ENCODE assay signal across 8 cellular contexts in the genomic region with DNA sequence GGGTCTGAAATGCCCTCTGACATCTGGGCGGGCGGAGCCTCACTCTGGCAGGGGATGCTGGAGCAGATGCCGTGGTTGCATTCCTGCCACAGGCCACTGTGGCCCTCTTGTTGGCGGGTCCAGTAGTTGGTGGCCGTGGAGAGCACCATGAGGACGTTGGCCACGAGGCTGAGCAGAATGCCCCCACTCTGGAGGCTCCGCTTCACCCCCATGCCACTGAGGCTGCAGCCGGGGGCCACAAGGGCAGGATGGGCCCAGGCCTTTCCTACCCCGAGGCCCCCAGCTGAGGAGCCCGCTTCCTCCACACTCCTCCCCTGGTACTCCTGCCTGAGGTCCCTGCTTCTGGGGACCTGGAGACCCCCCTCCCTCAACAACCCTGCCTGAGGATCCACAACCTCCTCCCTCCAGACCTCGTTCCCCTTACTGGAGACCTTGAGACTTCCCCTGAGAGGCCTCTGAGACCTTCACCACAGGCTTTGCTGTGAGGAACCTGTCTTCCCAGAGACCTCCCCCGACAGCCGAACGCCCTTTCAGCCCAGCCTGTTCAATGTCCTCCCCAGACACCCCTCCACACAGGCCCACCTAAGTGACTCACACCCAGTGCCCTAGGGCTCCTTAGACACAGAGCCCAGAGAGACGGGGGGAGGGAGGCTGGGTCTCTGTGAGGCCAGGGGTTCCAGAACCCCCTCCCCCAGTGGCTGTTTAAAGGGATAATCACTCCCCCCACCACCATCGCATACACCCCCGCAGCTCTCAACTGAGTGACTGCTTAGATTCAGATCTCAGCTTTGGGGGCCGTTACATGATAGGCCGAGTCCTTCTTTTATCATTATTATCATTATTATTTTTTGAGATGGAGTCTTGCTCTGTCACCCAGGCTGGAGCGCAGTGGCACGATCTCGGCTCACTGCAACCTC. TPM values are rescaled to one million over a fixed set of nuclear protein-coding genes. Genes with fewer than 3 reads are reported as not detected.
DNase-seq lines count a peak whose midpoint lies in the region; ATAC-seq and TF ChIP-seq lines count a peak whose summit lies in the region.

A gene with protein sequence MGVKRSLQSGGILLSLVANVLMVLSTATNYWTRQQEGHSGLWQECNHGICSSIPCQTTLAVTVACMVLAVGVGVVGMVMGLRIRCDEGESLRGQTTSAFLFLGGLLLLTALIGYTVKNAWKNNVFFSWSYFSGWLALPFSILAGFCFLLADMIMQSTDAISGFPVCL (minus strand): TSS at position 638 of the 917 bp plus-strand sequence. CDS start 426 bp downstream, at position 212.

- H3K9me3 ChIP-seq in Panc1 (ENCODE audit: control insufficient read depth, insufficient read depth, low read depth, low read length) (no peaks in the 10 kb centered on the region), muscle layer of colon (ENCODE audit: low read length) (no peaks in the 10 kb centered on the region)

- H3K4me1 ChIP-seq in Panc1 (ENCODE audit: control insufficient read depth, insufficient read depth, low read length), result peaks cover 13% of the 10 kb centered on the region
- H3K4me1 ChIP-seq in muscle layer of colon (ENCODE audit: insufficient read depth, low read length), result peaks cover 18% of the 10 kb centered on the region

- H3K27ac ChIP-seq in Panc1 (ENCODE audit: low read length) (peak within 1 kb of the TSS; percentile 59), cingulate gyrus (ENCODE audit: low read depth, low read length) (peak within 1 kb of the TSS; percentile 99), muscle layer of colon (ENCODE audit: low read depth, low read length) (peak within 1 kb of the TSS; percentile 74)

- no peaks in the 10 kb centered on the region for H3K27me3 ChIP-seq in Panc1 (ENCODE audit: control insufficient read depth, insufficient read depth, low read length)
- no peaks in the 10 kb centered on the region for H3K27me3 ChIP-seq in muscle layer of colon (ENCODE audit: control insufficient read depth in 1 of 2, insufficient read depth in 2 of 2, low read length in 2 of 2)

- POLR2A ChIA-PET in Panc1 (lab: Charles Lee), result no interaction called here

- H3K4me3 ChIP-seq in Panc1 (ENCODE audit: low read depth in 2 of 2, low read length in 2 of 2) (peak within 1 kb of the TSS; percentile 62 to 77), muscle layer of colon (ENCODE audit: low read depth in 1 of 2, low read length in 2 of 2) (peak within 1 kb of the TSS; percentile 49 to 79)

- BruUV-seq in Panc1 (replicated peaks; lab: Mats Ljungman, UMichigan), result no TSS peak

- H3K36me3 ChIP-seq in Panc1 (ENCODE audit: control insufficient read depth, insufficient read depth, low read length) (peaks cover 8% of the 10 kb centered on the region; the same call in 1 of the 2 replicates), muscle layer of colon (ENCODE audit: insufficient read depth, low read length) (no peaks in the 10 kb centered on the region)

- DNase-seq in ELR (ENCODE audit: low read depth) (peak; percentile 23), Panc1 (ENCODE audit: low read depth, low spot score) (no peak), epidermal melanocyte (ENCODE audit: insufficient read length, low spot score) (no peak)

- in situ Hi-C loops in Panc1 (cut with HindIII; ENCODE audit: low pct_unique_long_range_greater_than_20kb, low sequenced_read_pairs), result no loop called here

- TF ChIP-seq CTCF in Panc1 (IDR thresholded peaks at IDR 0.05), result no peak

- intact Hi-C loops in Panc1 (cut with micrococcal nuclease; ENCODE audit: unreplicated experiment), result no loop called here

- ATAC-seq in Panc1 (no peak), HG03460 (IDR thresholded peaks at IDR 0.05; ENCODE audit: unreplicated experiment) (no peak), HG02571 (IDR thresholded peaks at IDR 0.05; ENCODE audit: unreplicated experiment) (no peak), HG03521 (IDR thresholded peaks at IDR 0.05; ENCODE audit: unreplicated experiment) (no peak)

- no peak within 1 kb of the TSS for H3K9ac ChIP-seq in muscle layer of colon (ENCODE audit: low read length)

- CTCF ChIA-PET in Panc1 (lab: Charles Lee), result interaction anchor here (0.6 kb wide), 1 partner anchor 184 kb away, joined by 5 read pairs; no protein-coding TSS in a partner anchor

RNA-seq across cellular contexts. Expression of the gene that starts here (rescaled TPM):
- total RNA-seq in Panc1 (2021; ENCODE audit: unreplicated experiment), result 0.95 TPM
- polyA plus RNA-seq in Panc1 (2012; ENCODE audit: insufficient read length), result 1.3 TPM
